34 cellular contexts compared by ENCODE assay signal in genomic region chr7:29422829-29423228, GRCh38.
"Had no signal": no experiment of that assay in that cellular context is flagged by ENCODE, and none has a peak within 500 bp of the region (broad histone marks: within the 10 kb centered on the region; RNA-seq: fewer than 3 reads in every experiment).

No MANE protein-coding gene starts in this region.

- H3K36me3 Mint-ChIP-seq: activated CD8-positive, alpha-beta memory T cell treated with anti-CD3 and anti-CD28 coated beads, Interleukin-2, amount 10 ng/mL, durations not matched to agents 7 days and 5 days; activated naive CD4-positive, alpha-beta T cell treated with anti-CD3 and anti-CD28 coated beads, Interleukin-2, amount 10 ng/mL, durations not matched to agents 7 days and 5 days; activated naive CD8-positive, alpha-beta T cell; brain; T-cell had no signal

- H3K4me1 ChIP-seq: SJSA1 had no signal

- H3K4me3 Mint-ChIP-seq: activated B cell treated with CpG ODN at 0.5 μM for 24 hours; activated CD4-positive, alpha-beta memory T cell treated with anti-CD3 and anti-CD28 coated beads, Interleukin-2, amount 10 ng/mL, durations not matched to agents 7 days and 5 days; activated CD8-positive, alpha-beta memory T cell treated with anti-CD3 and anti-CD28 coated beads, Interleukin-2, amount 10 ng/mL, durations not matched to agents 7 days and 5 days; activated naive CD4-positive, alpha-beta T cell treated with anti-CD3 and anti-CD28 coated beads, Interleukin-2, amount 10 ng/mL, durations not matched to agents 7 days and 5 days; activated naive CD8-positive, alpha-beta T cell; activated naive CD8-positive, alpha-beta T cell treated with anti-CD3 and anti-CD28 coated beads, Interleukin-2, amount 50 U/mL, for 24 hours; brain; T-cell; T-helper 17 cell had no signal

- H3K27ac Mint-ChIP-seq: activated B cell treated with CpG ODN at 0.5 μM for 24 hours; activated CD4-positive, alpha-beta memory T cell treated with anti-CD3 and anti-CD28 coated beads, Interleukin-2, amount 10 ng/mL, durations not matched to agents 7 days and 5 days; activated CD8-positive, alpha-beta memory T cell treated with anti-CD3 and anti-CD28 coated beads, Interleukin-2, amount 10 ng/mL, durations not matched to agents 7 days and 5 days; activated naive CD4-positive, alpha-beta T cell treated with anti-CD3 and anti-CD28 coated beads, Interleukin-2, amount 10 ng/mL, durations not matched to agents 7 days and 5 days; activated naive CD8-positive, alpha-beta T cell; activated naive CD8-positive, alpha-beta T cell treated with anti-CD3 and anti-CD28 coated beads, Interleukin-2, amount 50 U/mL, for 24 hours; brain; T-cell; T-helper 17 cell had no signal

- H3K4me2 ChIP-seq: SK-N-SH had no signal

- H3K9me2 ChIP-seq: SK-N-SH had no signal

- H3K27me3 ChIP-seq: Peyer's patch had no signal

- ATAC-seq: activated CD8-positive, alpha-beta memory T cell treated with anti-CD3 and anti-CD28 coated beads, Interleukin-2, amount 10 ng/mL, durations not matched to agents 7 days and 5 days; activated naive CD8-positive, alpha-beta T cell treated with anti-CD3 and anti-CD28 coated beads, Interleukin-2, amount 50 U/mL, for 24 hours; PC-3; T-cell; T-helper 17 cell had no signal

- H3K27me3 Mint-ChIP-seq: activated CD4-positive, alpha-beta memory T cell treated with anti-CD3 and anti-CD28 coated beads, Interleukin-2, amount 10 ng/mL, durations not matched to agents 7 days and 5 days; activated CD8-positive, alpha-beta memory T cell treated with anti-CD3 and anti-CD28 coated beads, Interleukin-2, amount 10 ng/mL, durations not matched to agents 7 days and 5 days; activated naive CD8-positive, alpha-beta T cell treated with anti-CD3 and anti-CD28 coated beads, Interleukin-2, amount 50 U/mL, for 24 hours; T-cell had no signal

- H3K4me3 ChIP-seq: Peyer's patch, SJSA1 had no signal

- H3K9me3 Mint-ChIP-seq: activated B cell treated with CpG ODN at 0.5 μM for 24 hours; activated CD4-positive, alpha-beta memory T cell treated with anti-CD3 and anti-CD28 coated beads, Interleukin-2, amount 10 ng/mL, durations not matched to agents 7 days and 5 days; activated naive CD4-positive, alpha-beta T cell treated with anti-CD3 and anti-CD28 coated beads, Interleukin-2, amount 10 ng/mL, durations not matched to agents 7 days and 5 days; activated naive CD8-positive, alpha-beta T cell treated with anti-CD3 and anti-CD28 coated beads, Interleukin-2, amount 50 U/mL, for 24 hours; brain; T-cell had no signal

- H3K27ac ChIP-seq: Peyer's patch, SJSA1, VCaP had no signal

- H3K4me1 Mint-ChIP-seq: activated CD4-positive, alpha-beta memory T cell treated with anti-CD3 and anti-CD28 coated beads, Interleukin-2, amount 10 ng/mL, durations not matched to agents 7 days and 5 days; activated CD8-positive, alpha-beta memory T cell treated with anti-CD3 and anti-CD28 coated beads, Interleukin-2, amount 10 ng/mL, durations not matched to agents 7 days and 5 days; activated naive CD4-positive, alpha-beta T cell treated with anti-CD3 and anti-CD28 coated beads, Interleukin-2, amount 10 ng/mL, durations not matched to agents 7 days and 5 days; activated naive CD8-positive, alpha-beta T cell treated with anti-CD3 and anti-CD28 coated beads, Interleukin-2, amount 50 U/mL, for 24 hours; brain; T-cell; T-helper 17 cell had no signal

- H3K36me3 ChIP-seq: Peyer's patch, SJSA1 had no signal

- DNase-seq: activated B cell treated with CpG ODN at 0.5 μM for 24 hours; activated CD4-positive, alpha-beta memory T cell treated with anti-CD3 and anti-CD28 coated beads, Interleukin-2, amount 10 ng/mL, durations not matched to agents 7 days and 5 days; activated CD4-positive, alpha-beta T cell treated with anti-CD3 and anti-CD28 coated beads for 4 hours; activated CD4-positive, alpha-beta T cell treated with anti-CD3 and anti-CD28 coated beads, Interleukin-2, amount 50 U/mL, for 1 hour; activated CD4-positive, CD25-positive, alpha-beta regulatory T cell treated with anti-CD3 and anti-CD28 coated beads, Interleukin-2, amount 50 U/mL, for 72 hours; activated CD8-positive, alpha-beta memory T cell treated with anti-CD3 and anti-CD28 coated beads for 24 hours; activated CD8-positive, alpha-beta memory T cell treated with anti-CD3 and anti-CD28 coated beads, Interleukin-2, amount 10 ng/mL, durations not matched to agents 7 days and 5 days; activated CD8-positive, alpha-beta memory T cell treated with anti-CD3 and anti-CD28 coated beads, Interleukin-2, amount 50 U/mL, for 48 hours; activated effector memory CD4-positive, alpha-beta T cell treated with Interleukin-2 at 50 U/mL for 16 hours; activated naive CD4-positive, alpha-beta T cell treated with anti-CD3 and anti-CD28 coated beads, Interleukin-2, amount 10 ng/mL, durations not matched to agents 7 days and 5 days; activated naive CD8-positive, alpha-beta T cell treated with anti-CD3 and anti-CD28 coated beads, Interleukin-2, amount 50 U/mL, for 24 hours; activated T-cell treated with anti-CD3 and anti-CD28 coated beads, Interleukin-2, amount 50 U/mL, for 48 hours; anterior cingulate cortex; caudate nucleus; cerebellar nuclear complex; NCI-H1048; NCI-H1105 treated with DMSO at 0.1 percent for 48 hours; NCI-H1436; NCI-H1694; NCI-H1930; NCI-H2081 treated with DMSO at 0.1 percent for 48 hours; NCI-H345; NCI-H524 treated with DMSO at 0.1 percent for 48 hours; NK-92 treated with Interleukin-12 subunit alpha and Interleukin-12 subunit beta, amount 100 ng/mL, for 24 hours; PC-3; Peyer's patch; SHP77 treated with DMSO at 0.1 percent for 48 hours; SK-N-SH; T-cell; T-helper 17 cell had no signal

- H3K9ac ChIP-seq: SK-N-SH had no signal

- H3K9me3 ChIP-seq: Peyer's patch, SJSA1, SK-N-SH had no signal
